Comparison of ENCODE assay signal across 29 cellular contexts in the genomic region with DNA sequence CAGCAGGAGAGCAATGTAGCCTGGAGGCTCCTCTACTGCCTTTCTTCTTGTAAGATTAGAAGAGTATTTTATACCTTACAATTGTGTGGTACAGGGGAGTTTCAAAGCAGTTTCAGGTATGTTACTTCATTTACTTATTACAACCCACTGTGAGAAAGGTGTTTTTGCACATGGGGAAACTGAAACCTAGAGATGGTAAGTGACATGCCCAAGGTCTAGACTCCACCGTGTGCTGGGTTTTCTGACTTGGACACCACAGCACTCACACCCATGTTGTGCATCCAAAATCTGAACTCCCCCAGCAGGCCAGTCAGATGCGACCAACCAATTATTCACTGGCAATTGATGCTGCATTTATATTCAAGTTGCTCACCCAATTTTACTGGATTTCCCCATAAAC. TPM values are rescaled to one million over a fixed set of nuclear protein-coding genes. Genes with fewer than 3 reads are reported as not detected.
A peak's percentile ranks its signal among the peaks of the same experiment; 100 is the strongest.
DNase-seq lines count a peak whose midpoint lies in the region; ATAC-seq and TF ChIP-seq lines count a peak whose summit lies in the region.
"Had no signal": no experiment of that assay in that cellular context is flagged by ENCODE, and none has a peak within 500 bp of the region (broad histone marks: within the 10 kb centered on the region; RNA-seq: fewer than 3 reads in every experiment).

No MANE protein-coding gene starts in this region.

- CTCF ChIA-PET in activated CD8-positive, alpha-beta T cell treated with anti-CD3 and anti-CD28 coated beads for 36 hours (lab: Charles Lee), result no interaction called here
- CTCF ChIA-PET in activated CD8-positive, alpha-beta T cell treated with anti-CD3 and anti-CD28 coated beads, Interleukin-2, amount 10 ng/mL, durations not matched to agents 7 days and 5 days (lab: Charles Lee), result no interaction called here
- CTCF ChIA-PET in CD8-positive, alpha-beta T cell (lab: Charles Lee), result no interaction called here

- H3K4me1 ChIP-seq in CD8-positive, alpha-beta T cell (ENCODE audit: insufficient read depth, low read length), result no peaks in the 10 kb centered on the region
- H3K4me1 ChIP-seq: colonic mucosa, esophagus muscularis mucosa, transverse colon had no signal

- no peak overlapping the region for H3K27ac Mint-ChIP-seq in activated CD8-positive, alpha-beta T cell treated with anti-CD3 and anti-CD28 coated beads for 36 hours
- H3K27ac Mint-ChIP-seq in activated CD8-positive, alpha-beta T cell treated with anti-CD3 and anti-CD28 coated beads, Interleukin-2, amount 10 ng/mL, durations not matched to agents 7 days and 5 days, result no peak overlapping the region
- no peak overlapping the region for H3K27ac Mint-ChIP-seq in CD8-positive, alpha-beta T cell
- H3K27ac Mint-ChIP-seq: activated naive CD4-positive, alpha-beta T cell treated with anti-CD3 and anti-CD28 coated beads, Interleukin-2, amount 50 U/mL, for 24 hours; CD4-positive, alpha-beta memory T cell; progenitor cell of endocrine pancreas; T-helper 17 cell had no signal

- no peak overlapping the region for H3K4me3 ChIP-seq in CD8-positive, alpha-beta T cell (ENCODE audit: low read depth, low read length)
- H3K4me3 ChIP-seq: colonic mucosa, esophagus muscularis mucosa, hepatocyte, SK-N-MC, transverse colon had no signal

- TF ChIP-seq CTCF in activated CD8-positive, alpha-beta T cell treated with anti-CD3 and anti-CD28 coated beads for 36 hours (IDR thresholded peaks at IDR 0.05), result no peak
- TF ChIP-seq CTCF in CD8-positive, alpha-beta T cell (IDR thresholded peaks at IDR 0.05), result no peak

- H3K36me3 ChIP-seq in CD8-positive, alpha-beta T cell (ENCODE audit: insufficient read depth, low read length), result no peaks in the 10 kb centered on the region
- H3K36me3 ChIP-seq: colonic mucosa, esophagus muscularis mucosa, transverse colon had no signal

- H3K27me3 Mint-ChIP-seq in activated CD8-positive, alpha-beta T cell treated with anti-CD3 and anti-CD28 coated beads for 36 hours, result peaks cover 15% of the 10 kb centered on the region
- peaks cover 16% of the 10 kb centered on the region for H3K27me3 Mint-ChIP-seq in activated CD8-positive, alpha-beta T cell treated with anti-CD3 and anti-CD28 coated beads, Interleukin-2, amount 10 ng/mL, durations not matched to agents 7 days and 5 days (ENCODE audit: low read depth)
- H3K27me3 Mint-ChIP-seq in CD8-positive, alpha-beta T cell (ENCODE audit: low read depth), result peaks cover 13% of the 10 kb centered on the region

- no peak for DNase-seq in activated CD8-positive, alpha-beta T cell treated with anti-CD3 and anti-CD28 coated beads for 36 hours
- no peak for DNase-seq in activated CD8-positive, alpha-beta T cell treated with anti-CD3 and anti-CD28 coated beads, Interleukin-2, amount 10 ng/mL, durations not matched to agents 7 days and 5 days
- no peak for DNase-seq in DMS 273 treated with DMSO at 0.1 percent for 48 hours (lab: John Stamatoyannopoulos, UW)
- no peak for DNase-seq in NCI-H2029 (lab: John Stamatoyannopoulos, UW)
- DNase-seq in CD8-positive, alpha-beta T cell, result no peak
- no peak for DNase-seq in stimulated activated CD8-positive, alpha-beta memory T cell treated with anti-CD3 and anti-CD28 coated beads, Interleukin-4, amount 100 ng/mL, for 48 hours
- DNase-seq: 8988T; AML-193; CD4-positive, alpha-beta memory T cell; colonic mucosa; foreskin melanocyte; HCEC 1CT; left colon; NCI-H1694 treated with DMSO at 0.1 percent for 48 hours; NCI-H526; T-helper 17 cell; transverse colon had no signal

- peak; percentile 58 for ATAC-seq in activated CD8-positive, alpha-beta T cell treated with anti-CD3 and anti-CD28 coated beads for 36 hours
- ATAC-seq in activated CD8-positive, alpha-beta T cell treated with anti-CD3 and anti-CD28 coated beads, Interleukin-2, amount 10 ng/mL, durations not matched to agents 7 days and 5 days, result no peak
- peak; percentile 61 for ATAC-seq in GM21390 (IDR thresholded peaks at IDR 0.05; ENCODE audit: unreplicated experiment)
- peak; percentile 57 for ATAC-seq in HG03045 (IDR thresholded peaks at IDR 0.05; ENCODE audit: unreplicated experiment)
- no peak for ATAC-seq in CD8-positive, alpha-beta T cell
- ATAC-seq: HepG2, left colon, sciatic nerve, T-helper 17 cell had no signal

- H3K9me3 ChIP-seq in CD8-positive, alpha-beta T cell (ENCODE audit: low read length), result no peaks in the 10 kb centered on the region
- H3K9me3 ChIP-seq: colonic mucosa, esophagus muscularis mucosa, transverse colon had no signal

- intact Hi-C loops in activated CD8-positive, alpha-beta T cell treated with anti-CD3 and anti-CD28 coated beads for 36 hours (cut with micrococcal nuclease), result no loop called here
- intact Hi-C loops in CD8-positive, alpha-beta T cell (cut with DNase I, micrococcal nuclease), result no loop called here

- H3K9me3 Mint-ChIP-seq in activated CD8-positive, alpha-beta T cell treated with anti-CD3 and anti-CD28 coated beads for 36 hours, result no peaks in the 10 kb centered on the region
- H3K9me3 Mint-ChIP-seq in activated CD8-positive, alpha-beta T cell treated with anti-CD3 and anti-CD28 coated beads, Interleukin-2, amount 10 ng/mL, durations not matched to agents 7 days and 5 days (ENCODE audit: insufficient read depth), result no peaks in the 10 kb centered on the region
- H3K9me3 Mint-ChIP-seq in CD8-positive, alpha-beta T cell, result no peaks in the 10 kb centered on the region
- H3K9me3 Mint-ChIP-seq: activated naive CD4-positive, alpha-beta T cell treated with anti-CD3 and anti-CD28 coated beads, Interleukin-2, amount 50 U/mL, for 24 hours; neural crest cell had no signal

- POLR2A ChIA-PET in activated CD8-positive, alpha-beta T cell treated with anti-CD3 and anti-CD28 coated beads for 36 hours (lab: Charles Lee), result no interaction called here
- POLR2A ChIA-PET in activated CD8-positive, alpha-beta T cell treated with anti-CD3 and anti-CD28 coated beads, Interleukin-2, amount 10 ng/mL, durations not matched to agents 7 days and 5 days (lab: Charles Lee), result no interaction called here
- POLR2A ChIA-PET in CD8-positive, alpha-beta T cell (lab: Charles Lee), result no interaction called here

- H3K27ac ChIP-seq in CD8-positive, alpha-beta T cell (ENCODE audit: low read depth, low read length), result no peak overlapping the region
- H3K27ac ChIP-seq: colonic mucosa, esophagus muscularis mucosa, hepatocyte, SK-N-MC, transverse colon had no signal

- no peaks in the 10 kb centered on the region for H3K27me3 ChIP-seq in CD8-positive, alpha-beta T cell (ENCODE audit: insufficient read depth, low read length)
- H3K27me3 ChIP-seq: colonic mucosa had no signal

- no peak overlapping the region for H3K4me3 Mint-ChIP-seq in activated CD8-positive, alpha-beta T cell treated with anti-CD3 and anti-CD28 coated beads for 36 hours
- H3K4me3 Mint-ChIP-seq in activated CD8-positive, alpha-beta T cell treated with anti-CD3 and anti-CD28 coated beads, Interleukin-2, amount 10 ng/mL, durations not matched to agents 7 days and 5 days, result no peak overlapping the region
- H3K4me3 Mint-ChIP-seq in CD8-positive, alpha-beta T cell, result no peak overlapping the region
- H3K4me3 Mint-ChIP-seq: activated naive CD4-positive, alpha-beta T cell treated with anti-CD3 and anti-CD28 coated beads, Interleukin-2, amount 50 U/mL, for 24 hours; CD4-positive, alpha-beta memory T cell; neural crest cell; T-helper 17 cell had no signal

- no peaks in the 10 kb centered on the region for H3K36me3 Mint-ChIP-seq in activated CD8-positive, alpha-beta T cell treated with anti-CD3 and anti-CD28 coated beads for 36 hours (ENCODE audit: low read depth)
- no peaks in the 10 kb centered on the region for H3K36me3 Mint-ChIP-seq in activated CD8-positive, alpha-beta T cell treated with anti-CD3 and anti-CD28 coated beads, Interleukin-2, amount 10 ng/mL, durations not matched to agents 7 days and 5 days (ENCODE audit: low read depth)
- no peaks in the 10 kb centered on the region for H3K36me3 Mint-ChIP-seq in CD8-positive, alpha-beta T cell
- H3K36me3 Mint-ChIP-seq: activated naive CD4-positive, alpha-beta T cell treated with anti-CD3 and anti-CD28 coated beads, Interleukin-2, amount 50 U/mL, for 24 hours; CD4-positive, alpha-beta memory T cell had no signal

- no peaks in the 10 kb centered on the region for H3K4me1 Mint-ChIP-seq in activated CD8-positive, alpha-beta T cell treated with anti-CD3 and anti-CD28 coated beads for 36 hours (ENCODE audit: low read depth)
- H3K4me1 Mint-ChIP-seq in activated CD8-positive, alpha-beta T cell treated with anti-CD3 and anti-CD28 coated beads, Interleukin-2, amount 10 ng/mL, durations not matched to agents 7 days and 5 days (ENCODE audit: low read depth), result no peaks in the 10 kb centered on the region
- no peaks in the 10 kb centered on the region for H3K4me1 Mint-ChIP-seq in CD8-positive, alpha-beta T cell (ENCODE audit: low read depth)
- H3K4me1 Mint-ChIP-seq: activated naive CD4-positive, alpha-beta T cell treated with anti-CD3 and anti-CD28 coated beads, Interleukin-2, amount 50 U/mL, for 24 hours; CD4-positive, alpha-beta memory T cell; neural crest cell had no signal

RNA-seq across cellular contexts. Expression of gene ERICH6B, which starts 22.8 kb away (rescaled TPM):
- total RNA-seq in activated CD8-positive, alpha-beta T cell treated with anti-CD3 and anti-CD28 coated beads for 36 hours, result not detected
- not detected for total RNA-seq in activated CD8-positive, alpha-beta T cell treated with anti-CD3 and anti-CD28 coated beads, Interleukin-2, amount 10 ng/mL, durations not matched to agents 7 days and 5 days
- total RNA-seq in CD8-positive, alpha-beta T cell, result not detected
- total RNA-seq: bronchial epithelial cell; CD4-positive, alpha-beta memory T cell; colonic mucosa; esophagus muscularis mucosa; hepatocyte; HepG2; left colon; LHCN-M2; neural crest cell; progenitor cell of endocrine pancreas; sciatic nerve; T-helper 17 cell; transverse colon had no signal

Comparison
In these comparisons a context has a peak if more than half of its experiments do, and no peak if none do; other contexts are left out.
1. ATAC-seq: peak in activated CD8-positive, alpha-beta T cell treated with anti-CD3 and anti-CD28 coated beads for 36 hours (single experiment), GM21390 (single experiment) and HG03045 (single experiment); none in activated CD8-positive, alpha-beta T cell treated with anti-CD3 and anti-CD28 coated beads, Interleukin-2, amount 10 ng/mL, durations not matched to agents 7 days and 5 days (single experiment) and CD8-positive, alpha-beta T cell (single experiment).